1 cellular context compared by ENCODE assay signal in genomic region chr17:81481011-81481799, GRCh38.
TF ChIP-seq lines count a peak whose summit lies in the region.

No MANE protein-coding gene starts in this region.

TF ChIP-seq in GM23338, 12 proteins besides CTCF, POLR2A, EP300 and RAD21 (continued from another document):
- TF ChIP-seq ZNF462 (CRISPR knock-in tag; IDR thresholded peaks at IDR 0.05) (no peak), ZNF114 (CRISPR knock-in tag; IDR thresholded peaks at IDR 0.05) (no peak), STAT1 (IDR thresholded peaks at IDR 0.05; ENCODE audit: unreplicated experiment) (no peak), ETS1 (IDR thresholded peaks at IDR 0.05) (no peak), EZH2 (IDR thresholded peaks at IDR 0.05; ENCODE audit: low read depth, unreplicated experiment) (no peak), EZH2phosphoT487 (IDR thresholded peaks at IDR 0.05; ENCODE audit: unreplicated experiment) (no peak), REST (IDR thresholded peaks at IDR 0.05; ENCODE audit: unreplicated experiment) (no peak), NANOG (IDR thresholded peaks at IDR 0.05; ENCODE audit: borderline replicate concordance) (no peak)
